ENCODE assay signal across 9 cellular contexts in the genomic region with DNA sequence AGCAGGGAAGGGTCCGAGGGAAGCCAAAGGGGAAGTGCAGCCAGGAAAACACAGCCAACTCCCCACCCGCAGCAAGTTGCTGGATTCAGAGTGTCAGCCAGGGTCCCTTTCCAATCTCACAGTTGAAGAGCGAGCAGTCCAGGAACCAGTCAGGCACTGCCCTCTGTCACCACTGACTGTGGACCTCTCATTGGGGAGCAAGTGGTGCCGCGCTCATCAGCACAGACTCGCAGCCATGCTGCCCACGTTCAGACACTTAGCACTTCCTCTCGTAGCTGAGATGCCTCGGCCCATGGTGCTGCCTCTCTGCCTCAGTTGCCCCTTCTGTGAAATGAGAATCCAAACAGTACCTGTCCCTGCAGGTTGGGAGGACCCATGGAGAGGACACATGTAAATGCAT.
"Had no signal": no experiment of that assay in that cellular context is flagged by ENCODE, and none has a peak within 500 bp of the region (broad histone marks: within the 10 kb centered on the region; RNA-seq: fewer than 3 reads in every experiment).

No MANE protein-coding gene starts in this region.

- H3K4me3 Mint-ChIP-seq: H9 had no signal

- H3K27ac ChIP-seq: GM23248 had no signal

- H3K27ac Mint-ChIP-seq: H9 had no signal

- ATAC-seq: K562 had no signal

- H3K4me3 ChIP-seq: GM23248, K562 had no signal

- H3K9ac ChIP-seq: GM23248 had no signal

- DNase-seq: GM23248, GOT3, H9, HCEC 1CT, IMR-90, KG1 had no signal

- H2AFZ ChIP-seq: GM23248 had no signal

- FAIRE-seq: H54, HTR-8/SVneo, K562 had no signal

- H3K9me3 Mint-ChIP-seq: H9 had no signal
